ENCODE assay signal across 1 cellular context in the genomic region with DNA sequence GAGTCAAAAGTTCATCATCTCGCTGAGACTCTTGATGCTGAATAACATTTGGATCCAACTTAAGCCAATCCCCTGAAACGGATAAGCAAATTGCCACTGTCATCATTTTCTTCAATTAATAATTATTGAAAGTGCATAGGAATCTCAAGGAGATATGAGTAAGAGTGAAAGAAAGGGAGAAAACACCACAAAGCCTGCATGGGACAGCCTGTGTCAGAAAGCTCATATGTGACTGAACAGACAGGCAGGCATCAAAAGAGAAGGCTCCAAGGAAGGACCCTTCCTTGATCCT.
TF ChIP-seq lines count a peak whose summit lies in the region.

No MANE protein-coding gene starts in this region.

TF ChIP-seq in HepG2, 621 proteins besides CTCF, POLR2A, EP300 and RAD21:
- TF ChIP-seq ZBTB21 (CRISPR knock-in tag; IDR thresholded peaks at IDR 0.05): no peak
- no peak for TF ChIP-seq TMF1 (CRISPR knock-in tag; IDR thresholded peaks at IDR 0.05; ENCODE audit: low read depth)
- TF ChIP-seq DPF2 (CRISPR knock-in tag; IDR thresholded peaks at IDR 0.05; ENCODE audit: borderline replicate concordance, low read depth): no peak
- no peak for TF ChIP-seq MTF2 (CRISPR knock-in tag; IDR thresholded peaks at IDR 0.05; ENCODE audit: borderline replicate concordance)
- no peak for TF ChIP-seq PPARG (CRISPR knock-in tag; conservative IDR thresholded peaks at IDR 0.05)
- no peak for TF ChIP-seq NR2F6 (IDR thresholded peaks at IDR 0.05)
- no peak for TF ChIP-seq NR2F6 (CRISPR knock-in tag; IDR thresholded peaks at IDR 0.05)
- TF ChIP-seq ZNF468 (CRISPR knock-in tag; IDR thresholded peaks at IDR 0.05): no peak
- TF ChIP-seq ZNF343 (CRISPR knock-in tag; IDR thresholded peaks at IDR 0.05): no peak
- TF ChIP-seq SCMH1 (CRISPR knock-in tag; IDR thresholded peaks at IDR 0.05; ENCODE audit: borderline replicate concordance): no peak
- TF ChIP-seq HNRNPH1 (optimal IDR thresholded peaks at IDR 0.05; ENCODE audit: low read depth, low read length): no peak
- no peak for TF ChIP-seq SOX6 (IDR thresholded peaks at IDR 0.05)
- TF ChIP-seq SOX6 (CRISPR knock-in tag; IDR thresholded peaks at IDR 0.05): no peak
- TF ChIP-seq ZNF674 (CRISPR knock-in tag; IDR thresholded peaks at IDR 0.05; ENCODE audit: low read depth): no peak
- TF ChIP-seq ZFX (CRISPR knock-in tag; IDR thresholded peaks at IDR 0.05; ENCODE audit: low read depth): no peak
- TF ChIP-seq MATR3 (CRISPR knock-in tag; IDR thresholded peaks at IDR 0.05): no peak
- peak; percentile 92 to 94 for TF ChIP-seq MAFK (conservative IDR thresholded peaks at IDR 0.05 in 1 of 2, IDR thresholded peaks at IDR 0.05 in 1 of 2; ENCODE audit: low read length in 2 of 2)
- peak; percentile 89 for TF ChIP-seq MAFF (IDR thresholded peaks at IDR 0.05; ENCODE audit: low read depth, low read length)
TF ChIP-seq in HepG2: peak in this region for 2.
